20 cellular contexts compared by ENCODE assay signal in the genomic region with DNA sequence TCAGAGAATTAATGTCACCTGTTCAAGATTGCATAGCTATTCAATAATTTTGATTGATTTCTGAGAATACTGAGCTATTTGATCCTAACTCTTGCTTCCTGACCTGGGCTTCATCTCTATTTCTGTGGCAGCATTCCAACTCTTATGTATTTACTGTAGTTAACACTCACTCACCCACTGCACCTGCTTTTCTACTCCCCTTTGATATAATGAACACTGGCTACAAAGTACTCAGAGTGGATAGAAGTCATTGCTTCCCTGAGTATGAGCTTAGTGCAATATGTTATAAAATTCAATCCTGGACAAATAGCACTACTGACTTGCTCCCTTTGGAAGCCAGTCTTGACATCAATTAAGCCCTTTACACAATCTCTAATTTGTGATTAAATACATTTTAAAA.
"Had no signal": no experiment of that assay in that cellular context is flagged by ENCODE, and none has a peak within 500 bp of the region (broad histone marks: within the 10 kb centered on the region; RNA-seq: fewer than 3 reads in every experiment).

No MANE protein-coding gene starts in this region.

- H3K4me1 ChIP-seq: gastroesophageal sphincter, lower lobe of right lung, psoas muscle, upper lobe of left lung had no signal

- H3K9me3 ChIP-seq: gastroesophageal sphincter, lower lobe of right lung, psoas muscle, right lobe of liver, suprapubic skin, upper lobe of left lung had no signal

- H3K27ac ChIP-seq: cardiac muscle cell, dorsolateral prefrontal cortex, gastroesophageal sphincter, lower lobe of right lung, psoas muscle, suprapubic skin, upper lobe of left lung had no signal

- H3K27me3 ChIP-seq: cardiac muscle cell, gastroesophageal sphincter, right lobe of liver, suprapubic skin, upper lobe of left lung had no signal

- DNase-seq: activated B cell treated with CpG ODN at 0.5 μM for 24 hours; activated CD4-positive, alpha-beta T cell treated with anti-CD3 and anti-CD28 coated beads, Interleukin-2, amount 10 ng/mL, durations not matched to agents 24 days and 14 days; activated CD8-positive, alpha-beta memory T cell treated with anti-CD3 and anti-CD28 coated beads, Interleukin-2, amount 50 U/mL, for 48 hours; activated CD8-positive, alpha-beta T cell treated with anti-CD3 and anti-CD28 coated beads, Interleukin-2, amount 10 ng/mL, durations not matched to agents 7 days and 5 days; activated gamma-delta T cell; activated T-cell treated with anti-CD3 and anti-CD28 coated beads, Interleukin-2, amount 50 U/mL, for 72 hours; dorsolateral prefrontal cortex; endodermal cell; erythroblast; left cardiac atrium; lower lobe of right lung; psoas muscle; right lobe of liver; stimulated activated naive CD8-positive, alpha-beta T cell treated with anti-CD3 and anti-CD28 coated beads, Interleukin-15, Interleukin-2, amounts not matched to agents 100 U/mL and 50 U/mL, for 24 hours; upper lobe of left lung had no signal

- H3K36me3 ChIP-seq: cardiac muscle cell, gastroesophageal sphincter, lower lobe of right lung, right lobe of liver, suprapubic skin, upper lobe of left lung had no signal

- H3K4me3 ChIP-seq: cardiac muscle cell, dorsolateral prefrontal cortex, gastroesophageal sphincter, lower lobe of right lung, psoas muscle, right lobe of liver, smooth muscle cell, suprapubic skin, upper lobe of left lung had no signal

- ATAC-seq: activated CD8-positive, alpha-beta T cell treated with anti-CD3 and anti-CD28 coated beads, Interleukin-2, amount 10 ng/mL, durations not matched to agents 7 days and 5 days; activated naive CD4-positive, alpha-beta T cell treated with anti-CD3 and anti-CD28 coated beads, Interleukin-2, amount 50 U/mL, for 72 hours; activated T-cell treated with anti-CD3 and anti-CD28 coated beads, Interleukin-2, amount 50 U/mL, for 72 hours; gastroesophageal sphincter; left cardiac atrium; lower lobe of right lung; psoas muscle; stimulated activated naive CD8-positive, alpha-beta T cell treated with anti-CD3 and anti-CD28 coated beads, Interleukin-15, Interleukin-2, amounts not matched to agents 100 U/mL and 50 U/mL, for 24 hours had no signal
